In genomic region chr10:127196227-127196954, GRCh38 we compare ENCODE assay signal across 9 cellular contexts. TPM values are rescaled to one million over a fixed set of nuclear protein-coding genes. Genes with fewer than 3 reads are reported as not detected.
A peak's percentile ranks its signal among the peaks of the same experiment; 100 is the strongest.
DNase-seq lines count a peak whose midpoint lies in the region; FAIRE-seq and TF ChIP-seq lines count a peak whose summit lies in the region.
"Had no signal": no experiment of that assay in that cellular context is flagged by ENCODE, and none has a peak within 500 bp of the region (broad histone marks: within the 10 kb centered on the region; RNA-seq: fewer than 3 reads in every experiment).

TSS of gene INSYN2A (minus strand) at chr10:127196591. CDS start at chr10:127176395, 20,196 bp downstream.

- peaks cover 4% of the 10 kb centered on the region for H4K20me1 ChIP-seq in endothelial cell of umbilical vein (replicated peaks; ENCODE audit: control insufficient read depth, extremely low read depth, insufficient read depth, low read length)

- intact Hi-C loops in endothelial cell of umbilical vein (cut with micrococcal nuclease): loop anchor here (1.0 to 5.0 kb wide), 2 partner anchors 48 to 161 kb away; no protein-coding TSS in a partner anchor

- no peaks in the 10 kb centered on the region for H3K9me1 ChIP-seq in endothelial cell of umbilical vein (replicated peaks; ENCODE audit: control insufficient read depth, extremely low read depth, insufficient read depth, low read length)

- H3K9me3 ChIP-seq in endothelial cell of umbilical vein (replicated peaks; ENCODE audit: control insufficient read depth, insufficient read depth, low read length): no peaks in the 10 kb centered on the region

- dilution Hi-C loops in endothelial cell of umbilical vein (cut with MboI; ENCODE audit: extremely low pct_ligation_motif_present, low sequenced_read_pairs): no loop called here

- H3K27ac ChIP-seq in endothelial cell of umbilical vein (ENCODE audit: insufficient read depth, low read depth, low read length): no peak within 1 kb of the TSS

- TF ChIP-seq CTCF in endothelial cell of umbilical vein (IDR thresholded peaks at IDR 0.05; ENCODE audit: extremely low read depth in 1 of 2, insufficient read depth in 1 of 2, low read depth in 1 of 2, low read length in 2 of 2): peak; percentile 13 to 27

- H3K79me2 ChIP-seq in endothelial cell of umbilical vein (ENCODE audit: control insufficient read depth, insufficient read depth, low read length): no peaks in the 10 kb centered on the region

- no TSS peak for BruUV-seq in endothelial cell of umbilical vein (replicated peaks; lab: Mats Ljungman, UMichigan)

- peak within 1 kb of the TSS; percentile 30 to 41 (median 39) for H3K4me3 ChIP-seq in endothelial cell of umbilical vein (replicated peaks in 1 of 3; ENCODE audit: insufficient read depth in 1 of 3, low read depth in 1 of 3, low read length in 3 of 3)
- H3K4me3 ChIP-seq: GM12878 had no signal

- H3K9ac ChIP-seq in endothelial cell of umbilical vein (replicated peaks; ENCODE audit: extremely low read depth, insufficient read depth, low read length): no peak within 1 kb of the TSS

- peak within 1 kb of the TSS; percentile 66 for H3K4me2 ChIP-seq in endothelial cell of umbilical vein (ENCODE audit: insufficient read depth, low read length)

- no peak for TF ChIP-seq POLR2A in endothelial cell of umbilical vein (IDR thresholded peaks at IDR 0.05; ENCODE audit: low read depth, low read length)

- peak; percentile 48 for FAIRE-seq in endothelial cell of umbilical vein (lab: Jason Lieb, UNC)
- FAIRE-seq: GM12878 had no signal

- DNase-seq in ACHN (peak; percentile 52), LHCN-M2 (ENCODE audit: low read depth) (peak; percentile 67), endothelial cell of umbilical vein (ENCODE audit: low read depth, low spot score) (peak; percentile 37), middle frontal gyrus (ENCODE audit: extremely low spot score, low spot score) (peak; percentile 29), foreskin melanocyte (no peak), NOMO-1 treated with DMSO at 0.1 percent for 48 hours (lab: John Stamatoyannopoulos, UW; ENCODE audit: unreplicated experiment) (no peak), cortex of kidney (lab: John Stamatoyannopoulos, UW) (no peak), DMS79 treated with DMSO at 0.1 percent for 48 hours (lab: John Stamatoyannopoulos, UW) (no peak)

- in situ Hi-C loops in ACHN (cut with HindIII; ENCODE audit: low pct_ligation_motif_present, low pct_unique_long_range_greater_than_20kb, low sequenced_read_pairs): no loop called here

- H2AFZ ChIP-seq in endothelial cell of umbilical vein (ENCODE audit: low read depth, low read length): no peak within 1 kb of the TSS

- H3K4me1 ChIP-seq in endothelial cell of umbilical vein (ENCODE audit: control insufficient read depth, extremely low read depth, insufficient read depth, low read length): peaks cover 4% of the 10 kb centered on the region

- no peaks in the 10 kb centered on the region for H3K36me3 ChIP-seq in endothelial cell of umbilical vein (ENCODE audit: control insufficient read depth in 2 of 2, extremely low read depth in 1 of 2, insufficient read depth in 2 of 2, low read length in 2 of 2)

- POLR2A ChIA-PET in endothelial cell of umbilical vein (lab: Charles Lee): no interaction called here

- CTCF ChIA-PET in endothelial cell of umbilical vein (lab: Charles Lee): interaction anchor here (0.6 to 1.6 kb wide), 6 partner anchors 25 to 1262 kb away, joined by 3 to 5 read pairs (median 3); no protein-coding TSS in a partner anchor

- peaks cover 5 to 19% of the 10 kb centered on the region in 2 experiments for H3K27me3 ChIP-seq in endothelial cell of umbilical vein (ENCODE audit: control insufficient read depth in 2 of 2, insufficient read depth in 2 of 2, low read length in 2 of 2)

TF ChIP-seq in endothelial cell of umbilical vein, 7 proteins besides CTCF, POLR2A, EP300 and RAD21:
- TF ChIP-seq FOS (IDR thresholded peaks at IDR 0.05; ENCODE audit: borderline replicate concordance, insufficient read depth, low read length) (no peak), GATA2 (IDR thresholded peaks at IDR 0.05; ENCODE audit: insufficient read depth, insufficient read length, low read depth, low read length) (no peak), MYC (IDR thresholded peaks at IDR 0.05; ENCODE audit: low read depth, low read length) (no peak), EZH2 (IDR thresholded peaks at IDR 0.05; ENCODE audit: borderline replicate concordance, low read depth, low read length, severe bottlenecking) (no peak), JUN (IDR thresholded peaks at IDR 0.05; ENCODE audit: borderline replicate concordance, insufficient read depth, insufficient read length, low read depth) (no peak), POLR2AphosphoS5 (IDR thresholded peaks at IDR 0.05; ENCODE audit: insufficient read depth, low read depth, low read length) (no peak)
- TF ChIP-seq, protein P1, sequence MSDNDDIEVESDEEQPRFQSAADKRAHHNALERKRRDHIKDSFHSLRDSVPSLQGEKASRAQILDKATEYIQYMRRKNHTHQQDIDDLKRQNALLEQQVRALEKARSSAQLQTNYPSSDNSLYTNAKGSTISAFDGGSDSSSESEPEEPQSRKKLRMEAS (IDR thresholded peaks at IDR 0.05; ENCODE audit: insufficient read depth, insufficient read length): no peak

RNA-seq across cellular contexts. Expression of gene INSYN2A, which starts in this region (rescaled TPM):
- total RNA-seq in LHCN-M2 (2014; rRNA removed) (1.7 and 3.3 TPM in 2 replicates), endothelial cell of umbilical vein (0.07 TPM in 1 of 2 replicates, not detected in the other)
- polyA plus RNA-seq in LHCN-M2 (2012): 0.26 TPM
- polyA plus RNA-seq in endothelial cell of umbilical vein: 0.04 TPM in 1 of 2 replicates, not detected in the other
- polyA plus RNA-seq in endothelial cell of umbilical vein (2011; cell fraction: cytosol; rRNA removed): 0.03 TPM in 2 replicates
- polyA plus RNA-seq in endothelial cell of umbilical vein (2011; cell fraction: nucleus; rRNA removed): 0.04 TPM in 1 of 2 replicates, not detected in the other
- polyA plus RNA-seq in endothelial cell of umbilical vein (2012): 0.05 and 0.12 TPM in 2 replicates
- polyA minus RNA-seq in endothelial cell of umbilical vein: not detected in 2 replicates
- polyA minus RNA-seq in endothelial cell of umbilical vein (2011; cell fraction: cytosol; rRNA and poly(A)+ RNA removed): not detected
- polyA minus RNA-seq in endothelial cell of umbilical vein (2011; cell fraction: nucleus; rRNA and poly(A)+ RNA removed): not detected in 2 replicates
- total RNA-seq: GM12878 had no signal
- polyA plus RNA-seq: GM12878 had no signal

Comparison
In these comparisons a context has a peak if more than half of its experiments do, and no peak if none do; other contexts are left out.
1. Peak in DNase-seq, H3K4me3 ChIP-seq and H3K4me2 ChIP-seq in endothelial cell of umbilical vein; RNA of the gene not detected or under 1 TPM.
2. DNase-seq: peak in ACHN (single experiment), LHCN-M2 (single experiment) and middle frontal gyrus (single experiment); none in foreskin melanocyte (single experiment), NOMO-1 treated with DMSO at 0.1 percent for 48 hours (single experiment), cortex of kidney (single experiment) and DMS79 treated with DMSO at 0.1 percent for 48 hours (single experiment).